ENCODE assay signal across 22 cellular contexts in the genomic region with DNA sequence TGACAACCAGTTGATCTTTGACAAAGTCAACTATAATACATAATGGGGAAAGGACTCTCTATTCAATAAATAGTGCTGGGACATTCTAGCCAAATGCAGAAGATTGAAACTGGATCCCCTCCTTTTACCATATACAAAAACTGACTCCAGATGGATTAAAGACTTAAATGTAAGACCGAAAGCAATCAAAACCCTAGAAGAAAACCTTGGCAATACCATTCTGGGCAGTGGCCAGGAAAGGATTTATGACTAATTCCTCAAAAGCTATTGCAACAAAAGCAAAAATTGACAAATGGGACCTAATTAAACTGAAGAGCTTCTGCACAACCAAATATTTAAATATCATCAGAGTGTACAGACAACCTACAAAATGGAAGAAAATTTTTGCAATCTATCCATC.
A peak's percentile ranks its signal among the peaks of the same experiment; 100 is the strongest.
DNase-seq lines count a peak whose midpoint lies in the region; ATAC-seq and TF ChIP-seq lines count a peak whose summit lies in the region.
"Had no signal": no experiment of that assay in that cellular context is flagged by ENCODE, and none has a peak within 500 bp of the region (broad histone marks: within the 10 kb centered on the region; RNA-seq: fewer than 3 reads in every experiment).

No MANE protein-coding gene starts in this region.

- H3K27ac Mint-ChIP-seq in progenitor cell of endocrine pancreas = no peak overlapping the region

- no peaks in the 10 kb centered on the region for H3K27me3 Mint-ChIP-seq in progenitor cell of endocrine pancreas

- TF ChIP-seq CTCF in AG09319 (IDR thresholded peaks at IDR 0.05; ENCODE audit: low read depth, low read length) (no peak), progenitor cell of endocrine pancreas (IDR thresholded peaks at IDR 0.05; ENCODE audit: unreplicated experiment) (no peak)

- DNase-seq in AG09319 (ENCODE audit: extremely low read depth, low read depth) (peak; percentile 3), NCI-H446 treated with DMSO at 0.1 percent for 48 hours (lab: John Stamatoyannopoulos, UW) (peak; percentile 29), fibroblast of the conjunctiva (ENCODE audit: low read depth) (peak; percentile 5), NCI-H524 (lab: John Stamatoyannopoulos, UW) (no peak), progenitor cell of endocrine pancreas (ENCODE audit: low spot score, unreplicated experiment) (no peak), NCI-H2107 (lab: John Stamatoyannopoulos, UW) (no peak)
- DNase-seq: BE2C, DMS53, EL, GF-D8, H7, NCI-H1105, NCI-H146, NCI-H2029, NCI-H2171, NCI-H345, NCI-H526, OCI-M1 had no signal

- H3K4me3 Mint-ChIP-seq in progenitor cell of endocrine pancreas (ENCODE audit: low read depth) = no peak overlapping the region

- H3K4me1 Mint-ChIP-seq in progenitor cell of endocrine pancreas (ENCODE audit: low read depth) = no peaks in the 10 kb centered on the region

- ATAC-seq in esophagus mucosa = peak; percentile 11
- no peak for ATAC-seq in HG02870 (IDR thresholded peaks at IDR 0.05; ENCODE audit: unreplicated experiment)
- ATAC-seq: K562, Right ventricle myocardium inferior had no signal

- H3K36me3 Mint-ChIP-seq in progenitor cell of endocrine pancreas (ENCODE audit: insufficient read depth) = peaks cover 68% of the 10 kb centered on the region

- peaks cover 52% of the 10 kb centered on the region for H3K9me3 Mint-ChIP-seq in progenitor cell of endocrine pancreas (ENCODE audit: low read depth)

Comparison
In these comparisons a context has a peak if more than half of its experiments do, and no peak if none do; other contexts are left out.
1. DNase-seq: peak in AG09319 (single experiment), NCI-H446 treated with DMSO at 0.1 percent for 48 hours (single experiment) and fibroblast of the conjunctiva (single experiment); none in NCI-H524 (0 of 2), progenitor cell of endocrine pancreas (single experiment) and NCI-H2107 (single experiment).